ENCODE assay signal across 11 cellular contexts in the genomic region with DNA sequence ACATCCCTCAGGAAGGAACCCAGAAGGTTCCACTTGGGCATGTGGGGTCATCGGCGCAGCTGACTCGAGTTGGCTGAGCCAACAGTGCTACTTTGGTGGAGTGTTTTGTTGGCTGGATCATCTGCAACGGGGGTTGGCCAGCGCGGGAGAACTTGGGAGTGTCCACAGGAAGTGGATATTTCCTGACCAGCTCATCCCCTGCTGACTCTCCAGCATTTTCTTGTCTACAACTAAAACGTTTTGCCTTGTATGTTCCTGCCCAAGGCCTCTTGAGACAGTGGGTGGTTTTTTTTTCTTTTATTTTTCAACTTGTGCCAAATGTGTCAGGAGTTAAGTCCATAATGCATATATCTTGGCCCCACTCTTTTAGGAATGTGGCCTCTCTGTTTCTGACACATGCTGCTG.
A peak's percentile ranks its signal among the peaks of the same experiment; 100 is the strongest.
DNase-seq lines count a peak whose midpoint lies in the region; ATAC-seq and TF ChIP-seq lines count a peak whose summit lies in the region.
"Had no signal": no experiment of that assay in that cellular context is flagged by ENCODE, and none has a peak within 500 bp of the region (broad histone marks: within the 10 kb centered on the region; RNA-seq: fewer than 3 reads in every experiment).

No MANE protein-coding gene starts in this region.

- H3K9ac ChIP-seq in rectal smooth muscle tissue (ENCODE audit: low read length) = no peak overlapping the region

- intact Hi-C loops in adrenal gland (cut with DNase I) (no loop called here), Right ventricle myocardium superior (cut with DNase I) (no loop called here)

- H3K27me3 ChIP-seq in BJ (ENCODE audit: control insufficient read depth, insufficient read depth, low read length) = no peaks in the 10 kb centered on the region
- no peaks in the 10 kb centered on the region for H3K27me3 ChIP-seq in adrenal gland
- H3K27me3 ChIP-seq in rectal smooth muscle tissue (ENCODE audit: control insufficient read depth, insufficient read depth, low read length) = no peaks in the 10 kb centered on the region

- WGBS in adrenal gland, 4 donors = 35 to 52% (median 48%) methylated on average over 7 of the region's 7 CpGs

- no peaks in the 10 kb centered on the region for H3K9me3 ChIP-seq in adrenal gland (replicated peaks in 1 of 3)

- peak; percentile 85 for ATAC-seq in Right ventricle myocardium superior (ENCODE audit: poor library complexity)

- CTCF ChIA-PET in BJ (lab: Yijun Ruan, JAX) = interaction anchor here (0.7 to 3.7 kb wide), 8 partner anchors 9 to 577 kb away, joined by 3 to 25 read pairs (median 3); no protein-coding TSS in a partner anchor

- no peak for TF ChIP-seq POLR2A in adrenal gland (IDR thresholded peaks at IDR 0.05)

- no peak overlapping the region for H3K4me3 ChIP-seq in BJ (ENCODE audit: low read depth, low read length)
- no peak overlapping the region for H3K4me3 ChIP-seq in adrenal gland
- H3K4me3 ChIP-seq in rectal smooth muscle tissue (ENCODE audit: low read length) = no peak overlapping the region

- DNase-seq in BJ (ENCODE audit: low read depth) (peak; percentile 98), adrenal gland (peak; percentile 28 to 76 (median 61)), Right ventricle myocardium superior (peak; percentile 87), NCI-H774 (lab: John Stamatoyannopoulos, UW) (no peak), SKM-1 (lab: John Stamatoyannopoulos, UW; ENCODE audit: unreplicated experiment) (no peak), NCI-H345 treated with DMSO at 0.1 percent for 48 hours (lab: John Stamatoyannopoulos, UW; ENCODE audit: unreplicated experiment) (no peak)
- no peak for DNase-seq in activated CD4-positive, alpha-beta T cell treated with anti-CD3 and anti-CD28 coated beads, Interleukin-2, amount 50 U/mL, for 48 hours
- DNase-seq: cortex of kidney, Karpas-422, RPMI8226 had no signal

- H3K27ac ChIP-seq in adrenal gland (peak overlapping the region in 3 of 5 donors; percentile 51 to 69 (median 67)), rectal smooth muscle tissue (ENCODE audit: low read depth, low read length) (peak overlapping the region; percentile 6)

- H3K4me1 ChIP-seq in adrenal gland (replicated peaks in 1 of 2) (peaks cover 0 to 14% of the 10 kb centered on the region in 2 donors), rectal smooth muscle tissue (ENCODE audit: control insufficient read depth, insufficient read depth, low read length) (no peaks in the 10 kb centered on the region)

- H3K36me3 ChIP-seq in BJ (ENCODE audit: control insufficient read depth, insufficient read depth, low read length) (no peaks in the 10 kb centered on the region), adrenal gland (replicated peaks in 1 of 2) (no peaks in the 10 kb centered on the region), rectal smooth muscle tissue (ENCODE audit: control insufficient read depth, insufficient read depth, low read length) (no peaks in the 10 kb centered on the region)

- no peak for TF ChIP-seq CTCF in BJ (IDR thresholded peaks at IDR 0.05; ENCODE audit: insufficient read depth, low read depth, low read length)
- TF ChIP-seq CTCF in adrenal gland (IDR thresholded peaks at IDR 0.05) = no peak

- POLR2A ChIA-PET in BJ (lab: Charles Lee) = no interaction called here

Comparison
In these comparisons a context has a peak if more than half of its experiments do, and no peak if none do; other contexts are left out.
1. DNase-seq: peak in BJ (single experiment), adrenal gland (7 of 7) and Right ventricle myocardium superior (single experiment); none in NCI-H774 (single experiment), activated CD4-positive, alpha-beta T cell treated with anti-CD3 and anti-CD28 coated beads, Interleukin-2, amount 50 U/mL, for 48 hours (0 of 2), SKM-1 (single experiment) and NCI-H345 treated with DMSO at 0.1 percent for 48 hours (single experiment).